1 cellular context compared by ENCODE assay signal in the genomic region with DNA sequence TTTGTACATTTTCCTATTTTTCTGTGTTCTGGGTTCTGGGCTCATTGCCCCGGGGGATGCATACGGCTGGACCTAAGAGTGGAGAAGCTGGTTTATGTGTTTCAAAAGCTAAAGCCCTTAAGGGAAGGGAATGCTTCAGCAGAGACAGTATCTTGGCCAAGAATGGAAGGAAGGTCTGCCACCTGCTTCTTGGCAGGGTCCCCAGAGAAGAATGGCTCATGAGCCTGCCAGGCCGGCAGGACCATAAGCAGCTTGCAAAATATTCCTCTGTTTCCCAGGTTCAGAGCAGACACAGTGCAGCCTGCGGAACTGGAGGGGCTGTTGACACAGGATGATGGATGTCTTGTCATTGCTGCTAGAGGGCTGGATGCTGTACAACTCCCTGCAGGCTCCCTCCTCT.
TF ChIP-seq lines count a peak whose summit lies in the region.

No MANE protein-coding gene starts in this region.

TF ChIP-seq in K562, 482 proteins besides CTCF, POLR2A, EP300 and RAD21:
- TF ChIP-seq SIN3A (IDR thresholded peaks at IDR 0.05; ENCODE audit: borderline replicate concordance in 2 of 2, control insufficient read depth in 1 of 2, low read depth in 2 of 2, low read length in 2 of 2), result no peak
- peak; percentile 65 for TF ChIP-seq MEIS2 (IDR thresholded peaks at IDR 0.05; ENCODE audit: partially characterized antibody)
- TF ChIP-seq NCOA6 (IDR thresholded peaks at IDR 0.05), result no peak
- no peak for TF ChIP-seq USF2 (CRISPR knock-in tag; IDR thresholded peaks at IDR 0.05)
- no peak for TF ChIP-seq HOXB6 (CRISPR knock-in tag; IDR thresholded peaks at IDR 0.05; ENCODE audit: borderline replicate concordance)
- no peak for TF ChIP-seq ZNF124 (CRISPR knock-in tag; IDR thresholded peaks at IDR 0.05)
- no peak for TF ChIP-seq NFIX (CRISPR knock-in tag; IDR thresholded peaks at IDR 0.05; ENCODE audit: low read depth)
- 0 out of 2 replicates have a peak, but pooled peaks have one; percentile 15 for TF ChIP-seq PKNOX1 (IDR thresholded peaks at IDR 0.05)
- TF ChIP-seq, protein P1, sequence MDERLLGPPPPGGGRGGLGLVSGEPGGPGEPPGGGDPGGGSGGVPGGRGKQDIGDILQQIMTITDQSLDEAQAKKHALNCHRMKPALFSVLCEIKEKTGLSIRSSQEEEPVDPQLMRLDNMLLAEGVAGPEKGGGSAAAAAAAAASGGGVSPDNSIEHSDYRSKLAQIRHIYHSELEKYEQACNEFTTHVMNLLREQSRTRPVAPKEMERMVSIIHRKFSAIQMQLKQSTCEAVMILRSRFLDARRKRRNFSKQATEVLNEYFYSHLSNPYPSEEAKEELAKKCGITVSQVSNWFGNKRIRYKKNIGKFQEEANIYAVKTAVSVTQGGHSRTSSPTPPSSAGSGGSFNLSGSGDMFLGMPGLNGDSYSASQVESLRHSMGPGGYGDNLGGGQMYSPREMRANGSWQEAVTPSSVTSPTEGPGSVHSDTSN (CRISPR knock-in tag; IDR thresholded peaks at IDR 0.05; ENCODE audit: low read depth), result no peak
- TF ChIP-seq, protein P1 (tag; conservative IDR thresholded peaks at IDR 0.05; ENCODE audit: low read depth), result 0 out of 2 replicates have a peak, but pooled peaks have one; percentile 30
